8 cellular contexts compared by ENCODE assay signal in genomic region chr5:82793808-82794419, GRCh38.
A peak's percentile ranks its signal among the peaks of the same experiment; 100 is the strongest.
DNase-seq lines count a peak whose midpoint lies in the region; ATAC-seq, FAIRE-seq and TF ChIP-seq lines count a peak whose summit lies in the region.

No MANE protein-coding gene starts in this region.

- POLR2A ChIA-PET in AG04449 (lab: Yijun Ruan, JAX) = no interaction called here

- CTCF ChIA-PET in AG04449 (lab: Yijun Ruan, JAX) = interaction anchor here (0.7 to 2.6 kb wide), 12 partner anchors 9 to 482 kb away, joined by 3 to 11 read pairs (median 3); no protein-coding TSS in a partner anchor

- FAIRE-seq in GM12891 (lab: Jason Lieb, UNC) = peak; percentile 31

- no peak for TF ChIP-seq POLR2A in GM12891 (IDR thresholded peaks at IDR 0.05; ENCODE audit: low read depth, low read length)

- DNase-seq in AG04449 (ENCODE audit: low read depth, low spot score) (no peak), GM12891 (ENCODE audit: insufficient read length, low spot score) (no peak), T-helper 9 cell (peak; percentile 25), epithelial cell of esophagus (ENCODE audit: low read depth) (peak; percentile 47), pons (ENCODE audit: low spot score) (peak; percentile 45)

- ATAC-seq in GM21390 (IDR thresholded peaks at IDR 0.05; ENCODE audit: unreplicated experiment) = no peak
- no peak for ATAC-seq in HG02973 (IDR thresholded peaks at IDR 0.05; ENCODE audit: unreplicated experiment)
- ATAC-seq in HG03439 (IDR thresholded peaks at IDR 0.05; ENCODE audit: unreplicated experiment) = no peak

- peak; percentile 62 for TF ChIP-seq CTCF in AG04449 (IDR thresholded peaks at IDR 0.05; ENCODE audit: insufficient read depth, low read length, missing control alignments)
- TF ChIP-seq CTCF in epithelial cell of esophagus (IDR thresholded peaks at IDR 0.05; ENCODE audit: insufficient read depth, low read depth, low read length, missing control alignments) = peak; percentile 68

- no peak overlapping the region for H3K4me3 ChIP-seq in AG04449 (ENCODE audit: low read depth, low read length)
- no peak overlapping the region for H3K4me3 ChIP-seq in epithelial cell of esophagus (ENCODE audit: low read length)

TF ChIP-seq in GM12891, 5 proteins besides CTCF, POLR2A, EP300 and RAD21:
- TF ChIP-seq PAX5 (IDR thresholded peaks at IDR 0.05; ENCODE audit: insufficient read depth, low read length, severe bottlenecking) = no peak
- TF ChIP-seq SPI1 (IDR thresholded peaks at IDR 0.05; ENCODE audit: low read depth, low read length) = no peak
- no peak for TF ChIP-seq TAF1 (IDR thresholded peaks at IDR 0.05; ENCODE audit: low read depth, low read length)
- no peak for TF ChIP-seq POU2F2 (IDR thresholded peaks at IDR 0.05; ENCODE audit: low read depth, low read length)
- TF ChIP-seq POLR2AphosphoS5 (IDR thresholded peaks at IDR 0.05; ENCODE audit: low read depth, low read length) = no peak

Comparison
In these comparisons a context has a peak if more than half of its experiments do, and no peak if none do; other contexts are left out.
1. DNase-seq: peak in T-helper 9 cell (single experiment), epithelial cell of esophagus (single experiment) and pons (single experiment); none in AG04449 (single experiment) and GM12891 (single experiment).